1 cellular context compared by ENCODE assay signal in genomic region chr14:23577004-23577681, GRCh38.
TF ChIP-seq lines count a peak whose summit lies in the region.

No MANE protein-coding gene starts in this region.

TF ChIP-seq in H1, 55 proteins besides CTCF, POLR2A, EP300 and RAD21:
- no peak for TF ChIP-seq BACH1 (IDR thresholded peaks at IDR 0.05; ENCODE audit: low read length)
- TF ChIP-seq SAP30 (IDR thresholded peaks at IDR 0.05; ENCODE audit: insufficient read depth, insufficient replicate concordance, low read length), result no peak
- peak; percentile 32 for TF ChIP-seq KDM4A (IDR thresholded peaks at IDR 0.05; ENCODE audit: low read depth, low read length, severe bottlenecking)
- TF ChIP-seq, protein P1, sequence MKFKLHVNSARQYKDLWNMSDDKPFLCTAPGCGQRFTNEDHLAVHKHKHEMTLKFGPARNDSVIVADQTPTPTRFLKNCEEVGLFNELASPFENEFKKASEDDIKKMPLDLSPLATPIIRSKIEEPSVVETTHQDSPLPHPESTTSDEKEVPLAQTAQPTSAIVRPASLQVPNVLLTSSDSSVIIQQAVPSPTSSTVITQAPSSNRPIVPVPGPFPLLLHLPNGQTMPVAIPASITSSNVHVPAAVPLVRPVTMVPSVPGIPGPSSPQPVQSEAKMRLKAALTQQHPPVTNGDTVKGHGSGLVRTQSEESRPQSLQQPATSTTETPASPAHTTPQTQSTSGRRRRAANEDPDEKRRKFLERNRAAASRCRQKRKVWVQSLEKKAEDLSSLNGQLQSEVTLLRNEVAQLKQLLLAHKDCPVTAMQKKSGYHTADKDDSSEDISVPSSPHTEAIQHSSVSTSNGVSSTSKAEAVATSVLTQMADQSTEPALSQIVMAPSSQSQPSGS (IDR thresholded peaks at IDR 0.05; ENCODE audit: low read length), result no peak
- no peak for TF ChIP-seq BCL11A (IDR thresholded peaks at IDR 0.05; ENCODE audit: low read depth in 2 of 2, low read length in 2 of 2)
- TF ChIP-seq, protein P2, sequence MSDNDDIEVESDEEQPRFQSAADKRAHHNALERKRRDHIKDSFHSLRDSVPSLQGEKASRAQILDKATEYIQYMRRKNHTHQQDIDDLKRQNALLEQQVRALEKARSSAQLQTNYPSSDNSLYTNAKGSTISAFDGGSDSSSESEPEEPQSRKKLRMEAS (IDR thresholded peaks at IDR 0.05), result peak; percentile 82
- peak; percentile 61 for TF ChIP-seq ASH2L (IDR thresholded peaks at IDR 0.05; ENCODE audit: low read length)
- TF ChIP-seq, protein P3, sequence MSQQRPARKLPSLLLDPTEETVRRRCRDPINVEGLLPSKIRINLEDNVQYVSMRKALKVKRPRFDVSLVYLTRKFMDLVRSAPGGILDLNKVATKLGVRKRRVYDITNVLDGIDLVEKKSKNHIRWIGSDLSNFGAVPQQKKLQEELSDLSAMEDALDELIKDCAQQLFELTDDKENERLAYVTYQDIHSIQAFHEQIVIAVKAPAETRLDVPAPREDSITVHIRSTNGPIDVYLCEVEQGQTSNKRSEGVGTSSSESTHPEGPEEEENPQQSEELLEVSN (IDR thresholded peaks at IDR 0.05), result peak; percentile 63; the same call in 1 of the 2 replicates
